In genomic region chr2:84459028-84459943, GRCh38 we compare ENCODE assay signal across 8 cellular contexts. TPM values are rescaled to one million over a fixed set of nuclear protein-coding genes. Genes with fewer than 3 reads are reported as not detected.
A peak's percentile ranks its signal among the peaks of the same experiment; 100 is the strongest.
DNase-seq lines count a peak whose midpoint lies in the region; ATAC-seq and TF ChIP-seq lines count a peak whose summit lies in the region.

Gene SUCLG1 (minus strand): TSS chr2:84459280. CDS start chr2:84459269, 11 bp downstream.

- intact Hi-C loops in mammary epithelial cell (cut with micrococcal nuclease): no loop called here

- CTCF ChIA-PET in mammary epithelial cell (lab: Charles Lee; ENCODE audit: low non-redundant PET): interaction anchor here (0.7 kb wide), 1 partner anchor 845 kb away, joined by 3 read pairs; no protein-coding TSS in a partner anchor

- in situ Hi-C loops in ACHN (cut with HindIII; ENCODE audit: low pct_ligation_motif_present, low pct_unique_long_range_greater_than_20kb, low sequenced_read_pairs) (no loop called here), mammary epithelial cell (cut with MboI; ENCODE audit: low sequenced_read_pairs in 2 of 2) (no loop called here)

- ATAC-seq in GM18873 (IDR thresholded peaks at IDR 0.05; ENCODE audit: low FRiP score, unreplicated experiment): peak; percentile 96
- ATAC-seq in HG03139 (IDR thresholded peaks at IDR 0.05; ENCODE audit: unreplicated experiment): peak; percentile 92

- H2AFZ ChIP-seq in mammary epithelial cell (ENCODE audit: low read depth, low read length): peak within 1 kb of the TSS; percentile 100
- H2AFZ ChIP-seq in smooth muscle cell (ENCODE audit: low read depth): peak within 1 kb of the TSS; percentile 92

- peak within 1 kb of the TSS; percentile 99 for H3K27ac ChIP-seq in WERI-Rb-1
- H3K27ac ChIP-seq in mammary epithelial cell (ENCODE audit: insufficient read depth, low read depth, low read length): peak within 1 kb of the TSS; percentile 97
- H3K27ac ChIP-seq in smooth muscle cell (ENCODE audit: low read depth): peak within 1 kb of the TSS; percentile 91

- peak within 1 kb of the TSS; percentile 84 for H3K4me2 ChIP-seq in mammary epithelial cell (ENCODE audit: insufficient read depth, low read depth, low read length)
- peak within 1 kb of the TSS; percentile 97 for H3K4me2 ChIP-seq in smooth muscle cell

- H3K79me2 ChIP-seq in mammary epithelial cell (ENCODE audit: insufficient read depth, low read length): peaks cover 46% of the 10 kb centered on the region
- H3K79me2 ChIP-seq in smooth muscle cell (ENCODE audit: low read depth): peaks cover 46% of the 10 kb centered on the region

- peak within 1 kb of the TSS; percentile 77 for H3K4me3 ChIP-seq in WERI-Rb-1 (ENCODE audit: low read depth, low read length)
- H3K4me3 ChIP-seq in mammary epithelial cell (replicated peaks in 1 of 3; ENCODE audit: insufficient read depth in 1 of 3, low read depth in 2 of 3, low read length in 3 of 3): peak within 1 kb of the TSS; percentile 67 to 97 (median 91)
- peak within 1 kb of the TSS; percentile 85 for H3K4me3 ChIP-seq in smooth muscle cell

- dilution Hi-C loops in mammary epithelial cell (cut with HindIII; ENCODE audit: low sequenced_read_pairs): no loop called here

- peak within 1 kb of the TSS; percentile 98 for H3K9ac ChIP-seq in mammary epithelial cell (ENCODE audit: insufficient read depth, low read length)
- peak within 1 kb of the TSS; percentile 97 for H3K9ac ChIP-seq in smooth muscle cell (ENCODE audit: low read depth)

- WGBS in mammary epithelial cell (ENCODE audit: low coverage, missing lambda C conversion rate): under 1% methylated on average over 34 of the region's 57 CpGs
- WGBS in smooth muscle cell (ENCODE audit: low lambda C conversion rate): under 1% methylated on average over 57 of the region's 57 CpGs

- DNase-seq in ACHN: peak; percentile 85
- DNase-seq in NCI-H2227 (lab: John Stamatoyannopoulos, UW; ENCODE audit: unreplicated experiment): peak; percentile 91
- DNase-seq in WERI-Rb-1: peak; percentile 86
- DNase-seq in mammary epithelial cell: peak; percentile 83
- peak; percentile 87 for DNase-seq in iPS-NIHi11 (ENCODE audit: low spot score)
- DNase-seq in smooth muscle cell (lab: John Stamatoyannopoulos, UW; ENCODE audit: unreplicated experiment): peak; percentile 73

- peaks cover 6% of the 10 kb centered on the region for H3K4me1 ChIP-seq in mammary epithelial cell (ENCODE audit: insufficient read depth, low read length)
- H3K4me1 ChIP-seq in smooth muscle cell (ENCODE audit: low read depth): peaks cover 12% of the 10 kb centered on the region

- H3K36me3 ChIP-seq in WERI-Rb-1 (peaks cover 7% of the 10 kb centered on the region), mammary epithelial cell (ENCODE audit: insufficient read depth, low read length) (no peaks in the 10 kb centered on the region), smooth muscle cell (ENCODE audit: low read depth) (no peaks in the 10 kb centered on the region)

- H3F3A ChIP-seq in smooth muscle cell (ENCODE audit: low read depth): no peaks in the 10 kb centered on the region

- no peaks in the 10 kb centered on the region for H3K27me3 ChIP-seq in WERI-Rb-1 (ENCODE audit: insufficient read depth, low read depth, severe bottlenecking)
- H3K27me3 ChIP-seq in mammary epithelial cell (ENCODE audit: insufficient read depth, low read length): no peaks in the 10 kb centered on the region
- H3K27me3 ChIP-seq in smooth muscle cell (ENCODE audit: low read depth): no peaks in the 10 kb centered on the region

- no peaks in the 10 kb centered on the region for H3K9me3 ChIP-seq in WERI-Rb-1 (ENCODE audit: severe bottlenecking)
- H3K9me3 ChIP-seq in mammary epithelial cell (replicated peaks; ENCODE audit: insufficient read depth, low read length): no peaks in the 10 kb centered on the region
- no peaks in the 10 kb centered on the region for H3K9me3 ChIP-seq in smooth muscle cell (replicated peaks; ENCODE audit: low read depth)

- no peaks in the 10 kb centered on the region for H4K20me1 ChIP-seq in mammary epithelial cell (ENCODE audit: insufficient read depth, low read length)
- H4K20me1 ChIP-seq in smooth muscle cell (ENCODE audit: low read depth): peaks cover 25% of the 10 kb centered on the region

- no peak for TF ChIP-seq CTCF in WERI-Rb-1 (IDR thresholded peaks at IDR 0.05; ENCODE audit: low read depth, low read length)
- TF ChIP-seq CTCF in mammary epithelial cell (conservative IDR thresholded peaks at IDR 0.05 in 1 of 2, IDR thresholded peaks at IDR 0.05 in 1 of 2; ENCODE audit: extremely low read depth in 1 of 2, insufficient read depth in 1 of 2, low read depth in 1 of 2, low read length in 2 of 2): no peak
- TF ChIP-seq CTCF in smooth muscle cell (IDR thresholded peaks at IDR 0.05; ENCODE audit: borderline replicate concordance, insufficient read depth, poor library complexity, severe bottlenecking): no peak

- BruUV-seq in mammary epithelial cell (replicated peaks; lab: Mats Ljungman, UMichigan): no TSS peak

RNA-seq across cellular contexts. Expression of gene SUCLG1, which starts in this region (rescaled TPM):
- total RNA-seq in mammary epithelial cell: 10 to 100 TPM; 49.0 to 63.4 TPM
- 37.3 TPM for polyA plus RNA-seq in mammary epithelial cell
- polyA minus RNA-seq in mammary epithelial cell: 21.7 TPM
- 63.1 and 63.3 TPM in 2 replicates for total RNA-seq in smooth muscle cell
- 77.0 and 81.7 TPM in 2 replicates for polyA plus RNA-seq in smooth muscle cell

Comparison
In these comparisons a context has a peak if more than half of its experiments do, and no peak if none do; other contexts are left out.
1. Peak in every context shown above with its lines: DNase-seq, ATAC-seq, H3K4me3 ChIP-seq and H3K27ac ChIP-seq.